8 cellular contexts compared by ENCODE assay signal in genomic region chr9:32251539-32251938, GRCh38.
DNase-seq lines count a peak whose midpoint lies in the region; ATAC-seq, FAIRE-seq and TF ChIP-seq lines count a peak whose summit lies in the region.

No MANE protein-coding gene starts in this region.

- peak; percentile 70 for ATAC-seq in PC-3
- ATAC-seq in K562, result peak; percentile 84
- ATAC-seq in stimulated activated naive CD8-positive, alpha-beta T cell treated with anti-CD3 and anti-CD28 coated beads, Interleukin-15, amount 100 ng/mL, for 72 hours, result no peak

- no peaks in the 10 kb centered on the region for H3K4me1 ChIP-seq in GM23248 (ENCODE audit: insufficient read depth)
- H3K4me1 ChIP-seq in Karpas-422 (ENCODE audit: low read length), result no peaks in the 10 kb centered on the region
- H3K4me1 ChIP-seq in PC-3 (ENCODE audit: insufficient read depth, low read length), result no peaks in the 10 kb centered on the region
- no peaks in the 10 kb centered on the region for H3K4me1 ChIP-seq in K562 (replicated peaks in 1 of 2; ENCODE audit: control insufficient read depth in 2 of 2, insufficient read depth in 2 of 2, low read length in 2 of 2)

- no peak overlapping the region for H3K4me2 ChIP-seq in GM23248 (ENCODE audit: unreplicated experiment)
- H3K4me2 ChIP-seq in Karpas-422 (ENCODE audit: low read depth, low read length, poor library complexity, severe bottlenecking), result no peak overlapping the region
- no peak overlapping the region for H3K4me2 ChIP-seq in PC-3 (ENCODE audit: low read length)
- no peak overlapping the region for H3K4me2 ChIP-seq in K562 (ENCODE audit: insufficient read depth, low read length)

- H3F3A ChIP-seq in GM23248 (ENCODE audit: insufficient read depth) (no peaks in the 10 kb centered on the region), PC-3 (ENCODE audit: low read length, unreplicated experiment) (no peaks in the 10 kb centered on the region)

- no peak for TF ChIP-seq POLR2A in K562 (conservative IDR thresholded peaks at IDR 0.05)

- peak; percentile 44 for FAIRE-seq in K562 (lab: Jason Lieb, UNC)

- H3K79me2 ChIP-seq in GM23248 (ENCODE audit: insufficient read depth) (no peaks in the 10 kb centered on the region), Karpas-422 (ENCODE audit: low read length) (no peaks in the 10 kb centered on the region), PC-3 (ENCODE audit: low read length) (no peaks in the 10 kb centered on the region), K562 (ENCODE audit: control insufficient read depth, insufficient read depth, low read length) (no peaks in the 10 kb centered on the region)

- H3K27me3 ChIP-seq in GM23248 (replicated peaks; ENCODE audit: insufficient read depth) (no peaks in the 10 kb centered on the region), Karpas-422 (ENCODE audit: low read length) (no peaks in the 10 kb centered on the region), PC-3 (ENCODE audit: low read length) (peaks cover 14% of the 10 kb centered on the region), K562 (ENCODE audit: control insufficient read depth in 2 of 2, insufficient read depth in 2 of 2, low read length in 2 of 2) (no peaks in the 10 kb centered on the region)

- TF ChIP-seq CTCF in PC-3 (conservative IDR thresholded peaks at IDR 0.05; ENCODE audit: low read depth, low read length) (peak; percentile 77), K562 (IDR thresholded peaks at IDR 0.05 in 2 of 3, conservative IDR thresholded peaks at IDR 0.05 in 1 of 3; ENCODE audit: insufficient read depth in 2 of 3, low read depth in 1 of 3, low read length in 3 of 3) (peak; percentile 26 to 52 (median 52); a peak in 4 of 6 replicates)

- H3K4me3 Mint-ChIP-seq in stimulated activated naive CD8-positive, alpha-beta T cell treated with anti-CD3 and anti-CD28 coated beads, Interleukin-15, amount 100 ng/mL, for 72 hours, result no peak overlapping the region

- no peaks in the 10 kb centered on the region for H3K27me3 Mint-ChIP-seq in stimulated activated naive CD8-positive, alpha-beta T cell treated with anti-CD3 and anti-CD28 coated beads, Interleukin-15, amount 100 ng/mL, for 72 hours

- H3K36me3 ChIP-seq in GM23248 (ENCODE audit: low read depth) (no peaks in the 10 kb centered on the region), Karpas-422 (ENCODE audit: insufficient read depth, low read length) (no peaks in the 10 kb centered on the region), PC-3 (ENCODE audit: low read depth, low read length) (no peaks in the 10 kb centered on the region), K562 (ENCODE audit: control insufficient read depth, insufficient read depth, low read length) (no peaks in the 10 kb centered on the region)

- no peaks in the 10 kb centered on the region for H3K4me1 Mint-ChIP-seq in stimulated activated naive CD8-positive, alpha-beta T cell treated with anti-CD3 and anti-CD28 coated beads, Interleukin-15, amount 100 ng/mL, for 72 hours

- H3K4me3 ChIP-seq in GM23248 (no peak overlapping the region), Karpas-422 (ENCODE audit: low read length) (no peak overlapping the region), PC-3 (ENCODE audit: low read length) (no peak overlapping the region), K562 (no peak overlapping the region)

- CTCF ChIA-PET in PC-3 (lab: Charles Lee), result interaction anchor here (0.8 to 1.2 kb wide), 2 partner anchors 99 to 337 kb away, joined by 3 to 5 read pairs; no protein-coding TSS in a partner anchor
- CTCF ChIA-PET in K562 (lab: Yijun Ruan, JAX; ENCODE audit: low intra/inter-chr PET ratio), result no interaction called here

- no peaks in the 10 kb centered on the region for H3K9me3 Mint-ChIP-seq in stimulated activated naive CD8-positive, alpha-beta T cell treated with anti-CD3 and anti-CD28 coated beads, Interleukin-15, amount 100 ng/mL, for 72 hours

- H3K9me3 ChIP-seq in GM23248 (ENCODE audit: low read depth), result no peaks in the 10 kb centered on the region
- H3K9me3 ChIP-seq in Karpas-422 (ENCODE audit: low read length), result no peaks in the 10 kb centered on the region
- H3K9me3 ChIP-seq in PC-3 (ENCODE audit: low read length), result no peaks in the 10 kb centered on the region
- H3K9me3 ChIP-seq in K562 (replicated peaks; ENCODE audit: control insufficient read depth, insufficient read depth, low read depth, low read length), result no peaks in the 10 kb centered on the region

- no peak overlapping the region for H2AFZ ChIP-seq in GM23248
- H2AFZ ChIP-seq in Karpas-422 (ENCODE audit: low read length), result no peak overlapping the region
- H2AFZ ChIP-seq in PC-3 (ENCODE audit: low read length), result no peak overlapping the region
- H2AFZ ChIP-seq in K562 (ENCODE audit: low read depth, low read length), result no peak overlapping the region

- POLR2A ChIA-PET in PC-3 (lab: Charles Lee; ENCODE audit: unreplicated experiment), result no interaction called here
- POLR2A ChIA-PET in K562 (lab: Yijun Ruan, JAX), result no interaction called here

- WGBS in GM23248 (ENCODE audit: low coverage in 1 of 2, low lambda C conversion rate in 2 of 2, missing lambda C conversion rate in 2 of 2), 2 experiments, result 13% methylated on average over 5 of the region's 5 CpGs
- WGBS in K562 (ENCODE audit: insufficient coverage, low coverage, missing lambda C conversion rate), result 3% methylated on average over 5 of the region's 5 CpGs

- H4K20me1 ChIP-seq in GM23248 (ENCODE audit: insufficient read depth) (no peaks in the 10 kb centered on the region), Karpas-422 (ENCODE audit: insufficient read depth, low read depth, low read length) (no peaks in the 10 kb centered on the region), PC-3 (ENCODE audit: low read length) (no peaks in the 10 kb centered on the region), K562 (replicated peaks; ENCODE audit: control insufficient read depth, insufficient read depth, low read length) (no peaks in the 10 kb centered on the region)

- H3K9me2 ChIP-seq in GM23248 (ENCODE audit: insufficient read depth) (no peaks in the 10 kb centered on the region), Karpas-422 (replicated peaks; ENCODE audit: insufficient read depth, low read length) (no peaks in the 10 kb centered on the region), PC-3 (replicated peaks; ENCODE audit: low read length) (no peaks in the 10 kb centered on the region)

- H3K27ac ChIP-seq in GM23248 (no peak overlapping the region), Karpas-422 (ENCODE audit: low read length) (no peak overlapping the region), PC-3 (ENCODE audit: low read length) (no peak overlapping the region), K562 (ENCODE audit: extremely low read depth, low read depth, low read length) (no peak overlapping the region)

- DNase-seq in activated T-cell treated with anti-CD3 and anti-CD28 coated beads for 24 hours (ENCODE audit: low read depth), result peak; percentile 19
- no peak for DNase-seq in activated T-cell treated with anti-CD3 and anti-CD28 coated beads, Interleukin-2, amount 50 U/mL, for 1 hour
- peak; percentile 62 for DNase-seq in GM23248
- peak; percentile 81 for DNase-seq in Karpas-422
- peak; percentile 78 for DNase-seq in PC-3
- peak in 2 of 4 experiments; percentile 14 to 54 for DNase-seq in K562 (ENCODE audit: extremely low read depth in 1 of 4, low spot score in 3 of 4)
- DNase-seq in kidney glomerular epithelial cell (lab: John Stamatoyannopoulos, UW), result peak; percentile 60
- DNase-seq in stimulated activated naive CD8-positive, alpha-beta T cell treated with anti-CD3 and anti-CD28 coated beads, Interleukin-15, amount 100 ng/mL, for 72 hours, result peak; percentile 16 to 24

- H3K9ac ChIP-seq in GM23248 (no peak overlapping the region), Karpas-422 (ENCODE audit: low read length) (no peak overlapping the region), PC-3 (ENCODE audit: low read length) (no peak overlapping the region), K562 (ENCODE audit: insufficient read depth in 1 of 2, low read depth in 2 of 2, low read length in 2 of 2) (no peak overlapping the region)

- no peak for TF ChIP-seq EP300 in K562 (IDR thresholded peaks at IDR 0.05; ENCODE audit: low read length)

- intact Hi-C loops in PC-3 (cut with micrococcal nuclease), result loop anchor here (1.0 kb wide), 1 partner anchor 103 kb away; no protein-coding TSS in a partner anchor
- intact Hi-C loops in K562 (cut with micrococcal nuclease), result loop anchor here (5.0 kb wide), 1 partner anchor 444 kb away; no protein-coding TSS in a partner anchor

- peak; percentile 36 to 57 for TF ChIP-seq RAD21 in K562 (CRISPR knock-in tag; conservative IDR thresholded peaks at IDR 0.05 in 1 of 2, IDR thresholded peaks at IDR 0.05 in 1 of 2)

- no peak overlapping the region for H3K27ac Mint-ChIP-seq in stimulated activated naive CD8-positive, alpha-beta T cell treated with anti-CD3 and anti-CD28 coated beads, Interleukin-15, amount 100 ng/mL, for 72 hours

- BruUV-seq in PC-3 (replicated peaks; lab: Mats Ljungman, UMichigan), result no TSS peak
- no TSS peak for BruUV-seq in K562 (replicated peaks; lab: Mats Ljungman, UMichigan)

- in situ Hi-C loops in GM23248 (cut with MboI) (no loop called here), K562 (cut with MboI) (no loop called here)

- no peaks in the 10 kb centered on the region for H3K9me1 ChIP-seq in K562 (ENCODE audit: control insufficient read depth, insufficient read depth, low read length)

TF ChIP-seq in K562, 482 proteins besides CTCF, POLR2A, EP300 and RAD21:
- 0 out of 2 replicates have a peak, but pooled peaks have one; percentile 40 for TF ChIP-seq SMC3 (conservative IDR thresholded peaks at IDR 0.05; ENCODE audit: insufficient read depth, low read depth, low read length)
- TF ChIP-seq NFIC (IDR thresholded peaks at IDR 0.05), result peak; percentile 46
- TF ChIP-seq, protein P1, sequence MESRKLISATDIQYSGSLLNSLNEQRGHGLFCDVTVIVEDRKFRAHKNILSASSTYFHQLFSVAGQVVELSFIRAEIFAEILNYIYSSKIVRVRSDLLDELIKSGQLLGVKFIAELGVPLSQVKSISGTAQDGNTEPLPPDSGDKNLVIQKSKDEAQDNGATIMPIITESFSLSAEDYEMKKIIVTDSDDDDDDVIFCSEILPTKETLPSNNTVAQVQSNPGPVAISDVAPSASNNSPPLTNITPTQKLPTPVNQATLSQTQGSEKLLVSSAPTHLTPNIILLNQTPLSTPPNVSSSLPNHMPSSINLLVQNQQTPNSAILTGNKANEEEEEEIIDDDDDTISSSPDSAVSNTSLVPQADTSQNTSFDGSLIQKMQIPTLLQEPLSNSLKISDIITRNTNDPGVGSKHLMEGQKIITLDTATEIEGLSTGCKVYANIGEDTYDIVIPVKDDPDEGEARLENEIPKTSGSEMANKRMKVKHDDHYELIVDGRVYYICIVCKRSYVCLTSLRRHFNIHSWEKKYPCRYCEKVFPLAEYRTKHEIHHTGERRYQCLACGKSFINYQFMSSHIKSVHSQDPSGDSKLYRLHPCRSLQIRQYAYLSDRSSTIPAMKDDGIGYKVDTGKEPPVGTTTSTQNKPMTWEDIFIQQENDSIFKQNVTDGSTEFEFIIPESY (CRISPR knock-in tag; IDR thresholded peaks at IDR 0.05), result no peak
